In genomic region chr22:19109198-19110063, GRCh38 we compare ENCODE assay signal across 1 cellular context.
TF ChIP-seq lines count a peak whose summit lies in the region.

No MANE protein-coding gene starts in this region.

TF ChIP-seq in K562, 482 proteins besides CTCF, POLR2A, EP300 and RAD21 (continued from another document and continues in another):
- peak; percentile 84 for TF ChIP-seq ZNF592 (IDR thresholded peaks at IDR 0.05)
- TF ChIP-seq GTF3C2 (IDR thresholded peaks at IDR 0.05; ENCODE audit: borderline replicate concordance, extremely low read depth, insufficient read length) = no peak
- TF ChIP-seq ZBTB7A (IDR thresholded peaks at IDR 0.05; ENCODE audit: borderline replicate concordance, control insufficient read depth, low read depth, low read length) = no peak
- TF ChIP-seq NR1H2 (CRISPR knock-in tag; IDR thresholded peaks at IDR 0.05) = no peak
- no peak for TF ChIP-seq ARID3B (CRISPR knock-in tag; IDR thresholded peaks at IDR 0.05; ENCODE audit: borderline replicate concordance)
- no peak for TF ChIP-seq ZNF316 (IDR thresholded peaks at IDR 0.05)
- TF ChIP-seq OTX1 (CRISPR knock-in tag; IDR thresholded peaks at IDR 0.05) = peak; percentile 29; the same call in 1 of the 2 replicates
- peak; percentile 45; the same call in 1 of the 2 replicates for TF ChIP-seq ZBTB12 (CRISPR knock-in tag; IDR thresholded peaks at IDR 0.05)
- TF ChIP-seq CBX8 (IDR thresholded peaks at IDR 0.05; ENCODE audit: borderline replicate concordance, extremely low read depth, low read depth, low read length, poor library complexity, severe bottlenecking) = no peak
- peak; percentile 99 for TF ChIP-seq SMARCB1 (IDR thresholded peaks at IDR 0.05; ENCODE audit: insufficient read length, low read depth)
- no peak; the same call in 1 of the 2 replicates for TF ChIP-seq ZNF24 (IDR thresholded peaks at IDR 0.05)
- no peak for TF ChIP-seq TAF9B (IDR thresholded peaks at IDR 0.05; ENCODE audit: partially characterized antibody)
- TF ChIP-seq PRMT5 (CRISPR knock-in tag; IDR thresholded peaks at IDR 0.05) = no peak
- peak; percentile 80; the same call in 1 of the 2 replicates for TF ChIP-seq PML (IDR thresholded peaks at IDR 0.05; ENCODE audit: low read length)
- no peak for TF ChIP-seq PRDM10 (IDR thresholded peaks at IDR 0.05; ENCODE audit: partially characterized antibody)
- TF ChIP-seq ZNF740 (CRISPR knock-in tag; IDR thresholded peaks at IDR 0.05) = no peak
- TF ChIP-seq ZNF740 (tag; IDR thresholded peaks at IDR 0.05) = peak in 1 of 2 experiments; percentile 59; a peak in 1 of 4 replicates
- TF ChIP-seq KLF10 (CRISPR knock-in tag; IDR thresholded peaks at IDR 0.05) = no peak
- TF ChIP-seq ESRRA (IDR thresholded peaks at IDR 0.05; ENCODE audit: borderline replicate concordance, low read depth) = peak; percentile 33; the same call in 1 of the 2 replicates
- no peak for TF ChIP-seq NR2C1 (IDR thresholded peaks at IDR 0.05)
- no peak for TF ChIP-seq NR2C1 (tag; IDR thresholded peaks at IDR 0.05)
- peak in 1 of 2 experiments; percentile 85; a peak in 2 of 3 replicates for TF ChIP-seq CBX3 (IDR thresholded peaks at IDR 0.05; ENCODE audit: borderline replicate concordance in 1 of 2, low read length in 2 of 2)
- TF ChIP-seq TFAM (CRISPR knock-in tag; conservative IDR thresholded peaks at IDR 0.05) = no peak
- TF ChIP-seq KLF16 (IDR thresholded peaks at IDR 0.05) = 0 out of 2 replicates have a peak, but pooled peaks have one; percentile 69
- TF ChIP-seq ZNF263 (CRISPR knock-in tag; IDR thresholded peaks at IDR 0.05; ENCODE audit: borderline replicate concordance) = no peak
- no peak for TF ChIP-seq CBX1 (IDR thresholded peaks at IDR 0.05; ENCODE audit: low read depth)
- no peak for TF ChIP-seq SAFB (IDR thresholded peaks at IDR 0.05; ENCODE audit: borderline replicate concordance, low read depth, low read length)
- peak; percentile 77; the same call in 1 of the 2 replicates for TF ChIP-seq ZNF445 (CRISPR knock-in tag; IDR thresholded peaks at IDR 0.05; ENCODE audit: low read depth)
- TF ChIP-seq MAZ (CRISPR knock-in tag; conservative IDR thresholded peaks at IDR 0.05 in 1 of 2, IDR thresholded peaks at IDR 0.05 in 1 of 2) = peak; percentile 76 to 98
- 0 out of 2 replicates have a peak, but pooled peaks have one; percentile 24 for TF ChIP-seq SIN3B (IDR thresholded peaks at IDR 0.05; ENCODE audit: low read depth)
- TF ChIP-seq PCBP2 (IDR thresholded peaks at IDR 0.05; ENCODE audit: low read depth, low read length, poor library complexity, severe bottlenecking) = no peak
- no peak for TF ChIP-seq NCOA4 (IDR thresholded peaks at IDR 0.05; ENCODE audit: partially characterized antibody)
- TF ChIP-seq ZBTB33 (CRISPR knock-in tag; IDR thresholded peaks at IDR 0.05) = peak; percentile 41; the same call in 1 of the 2 replicates
- TF ChIP-seq TARDBP (IDR thresholded peaks at IDR 0.05) = no peak
- no peak for TF ChIP-seq ZSCAN32 (CRISPR knock-in tag; IDR thresholded peaks at IDR 0.05)
- TF ChIP-seq RERE (CRISPR knock-in tag; IDR thresholded peaks at IDR 0.05; ENCODE audit: borderline replicate concordance) = no peak
